ENCODE assay signal across 16 cellular contexts in the genomic region with DNA sequence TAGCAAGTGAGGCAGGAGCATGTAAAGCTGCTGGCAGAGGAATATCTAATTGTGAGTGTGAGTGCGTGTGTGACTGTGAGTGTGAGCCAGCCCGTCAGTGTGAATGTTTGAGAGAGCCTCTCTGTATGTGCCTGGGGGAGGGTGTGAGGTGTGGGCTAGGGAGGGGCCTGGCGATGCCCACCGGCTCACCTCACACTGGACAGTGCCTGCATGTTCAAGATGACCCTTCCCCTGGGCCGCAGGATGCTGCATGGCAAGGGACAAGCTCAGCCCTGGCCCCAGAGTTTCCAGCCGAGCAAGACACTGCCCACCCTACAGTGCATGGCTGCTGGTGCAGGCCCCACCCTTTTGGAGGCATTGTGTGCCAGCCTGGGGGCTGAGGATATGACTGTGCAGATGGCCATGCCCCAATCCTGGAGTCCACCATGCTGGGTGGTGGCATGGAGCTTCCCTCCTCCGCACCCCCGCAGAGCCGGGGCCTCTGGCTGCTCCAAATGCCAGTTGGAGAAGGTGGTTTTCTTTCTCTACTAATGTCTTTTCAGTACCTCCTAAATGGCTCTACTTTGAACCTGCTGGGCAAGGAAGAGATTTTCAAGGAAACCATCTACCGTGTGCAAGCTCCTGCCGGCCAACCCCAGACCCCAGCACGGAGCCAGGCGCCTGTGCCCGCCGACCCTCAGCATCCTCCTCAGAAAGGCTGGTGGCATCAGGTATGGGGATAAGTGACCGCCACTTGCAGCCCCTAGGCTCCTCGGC. TPM values are rescaled to one million over a fixed set of nuclear protein-coding genes. Genes with fewer than 3 reads are reported as not detected.
DNase-seq lines count a peak whose midpoint lies in the region; ATAC-seq and TF ChIP-seq lines count a peak whose summit lies in the region.
"Had no signal": no experiment of that assay in that cellular context is flagged by ENCODE, and none has a peak within 500 bp of the region (broad histone marks: within the 10 kb centered on the region; RNA-seq: fewer than 3 reads in every experiment).

No MANE protein-coding gene starts in this region.

- H4K20me1 ChIP-seq in osteoblast (ENCODE audit: insufficient read depth, low read length), result no peaks in the 10 kb centered on the region

- peaks cover 47% of the 10 kb centered on the region for H3K36me3 Mint-ChIP-seq in CD4-positive, CD25-positive, alpha-beta regulatory T cell

- no peaks in the 10 kb centered on the region for H3K9me3 ChIP-seq in CD4-positive, CD25-positive, alpha-beta regulatory T cell (ENCODE audit: control insufficient read depth in 2 of 2, low read length in 2 of 2)
- H3K9me3 ChIP-seq in effector memory CD4-positive, alpha-beta T cell (ENCODE audit: control insufficient read depth, low read length), result no peaks in the 10 kb centered on the region
- no peaks in the 10 kb centered on the region for H3K9me3 ChIP-seq in osteoblast (ENCODE audit: low read depth, low read length)
- H3K9me3 ChIP-seq: psoas muscle, tibial artery had no signal

- POLR2A ChIA-PET in GM10248 (lab: Yijun Ruan, JAX), result no interaction called here

- peak overlapping the region; percentile 81 to 92 (median 91) for H3K27ac Mint-ChIP-seq in CD4-positive, CD25-positive, alpha-beta regulatory T cell

- H3K27ac ChIP-seq in CD4-positive, CD25-positive, alpha-beta regulatory T cell (ENCODE audit: insufficient read depth, low read length, poor library complexity, severe bottlenecking), result peak overlapping the region; percentile 50
- H3K27ac ChIP-seq in effector memory CD4-positive, alpha-beta T cell (ENCODE audit: insufficient read depth, low read length, poor library complexity, severe bottlenecking), result peak overlapping the region; percentile 49
- H3K27ac ChIP-seq in osteoblast (ENCODE audit: low read depth, low read length), result no peak overlapping the region
- H3K27ac ChIP-seq: psoas muscle, SK-N-MC, tibial artery, WERI-Rb-1 had no signal

- H2AFZ ChIP-seq in osteoblast (ENCODE audit: low read length), result no peak overlapping the region

- peaks cover 93% of the 10 kb centered on the region for H3K4me1 ChIP-seq in CD4-positive, CD25-positive, alpha-beta regulatory T cell (ENCODE audit: control insufficient read depth, insufficient read depth, low read length, poor library complexity, severe bottlenecking)
- H3K4me1 ChIP-seq in effector memory CD4-positive, alpha-beta T cell (ENCODE audit: control insufficient read depth, insufficient read depth, low read length, poor library complexity, severe bottlenecking), result peaks cover 78% of the 10 kb centered on the region
- no peaks in the 10 kb centered on the region for H3K4me1 ChIP-seq in osteoblast (ENCODE audit: insufficient read depth, low read length)
- H3K4me1 ChIP-seq: psoas muscle, tibial artery had no signal

- no peaks in the 10 kb centered on the region for H3K9me3 Mint-ChIP-seq in CD4-positive, CD25-positive, alpha-beta regulatory T cell

- H3K4me3 ChIP-seq in CD4-positive, CD25-positive, alpha-beta regulatory T cell (ENCODE audit: low read depth, low read length), result no peak overlapping the region
- H3K4me3 ChIP-seq in effector memory CD4-positive, alpha-beta T cell (ENCODE audit: insufficient read depth, low read depth, low read length, poor library complexity, severe bottlenecking), result no peak overlapping the region
- H3K4me3 ChIP-seq in osteoblast (ENCODE audit: insufficient read depth, low read length), result no peak overlapping the region
- H3K4me3 ChIP-seq: K562, psoas muscle, SK-N-MC, tibial artery had no signal

- TF ChIP-seq CTCF in GM10248 (IDR thresholded peaks at IDR 0.05; ENCODE audit: control extremely low read depth, extremely low read depth, low read depth, missing control alignments) (no peak), osteoblast (IDR thresholded peaks at IDR 0.05; ENCODE audit: extremely low read depth, low read depth, low read length) (no peak)

- no peak for ATAC-seq in CD4-positive, CD25-positive, alpha-beta regulatory T cell (ENCODE audit: low read depth in 2 of 2)
- ATAC-seq: K562, psoas muscle had no signal

- peak overlapping the region; percentile 33 to 96 (median 54) for H3K4me3 Mint-ChIP-seq in CD4-positive, CD25-positive, alpha-beta regulatory T cell

- H3K36me3 ChIP-seq in CD4-positive, CD25-positive, alpha-beta regulatory T cell (ENCODE audit: control insufficient read depth, insufficient read depth, low read length), result peaks cover 53% of the 10 kb centered on the region
- peaks cover 45% of the 10 kb centered on the region for H3K36me3 ChIP-seq in effector memory CD4-positive, alpha-beta T cell (ENCODE audit: control insufficient read depth, insufficient read depth, low read length)
- H3K36me3 ChIP-seq in osteoblast (ENCODE audit: insufficient read depth, low read length), result no peaks in the 10 kb centered on the region
- H3K36me3 ChIP-seq: tibial artery, WERI-Rb-1 had no signal

- CTCF ChIA-PET in GM10248 (lab: Yijun Ruan, JAX), result interaction anchor here (1.3 to 1.6 kb wide), 4 partner anchors 12 to 90 kb away, joined by 3 to 5 read pairs (median 4); no protein-coding TSS in a partner anchor

- H3K27me3 ChIP-seq in CD4-positive, CD25-positive, alpha-beta regulatory T cell (ENCODE audit: control insufficient read depth, insufficient read depth, low read length), result no peaks in the 10 kb centered on the region
- no peaks in the 10 kb centered on the region for H3K27me3 ChIP-seq in effector memory CD4-positive, alpha-beta T cell (replicated peaks; ENCODE audit: control insufficient read depth, insufficient read depth, low read length, poor library complexity, severe bottlenecking)
- H3K27me3 ChIP-seq in osteoblast (ENCODE audit: insufficient read depth, low read length), result no peaks in the 10 kb centered on the region

- H3K4me1 Mint-ChIP-seq in CD4-positive, CD25-positive, alpha-beta regulatory T cell, result peaks cover 39 to 92% (median 69%) of the 10 kb centered on the region in 4 donors

- no peak for DNase-seq in CD4-positive, CD25-positive, alpha-beta regulatory T cell
- DNase-seq in GM10248 (ENCODE audit: extremely low spot score) (peak; percentile 6), osteoblast (ENCODE audit: insufficient read length, low spot score, missing footprints) (peak; percentile 43), RKO (ENCODE audit: low spot score) (no peak), SKM-1 (lab: John Stamatoyannopoulos, UW; ENCODE audit: unreplicated experiment) (no peak)
- no peak for DNase-seq in effector memory CD4-positive, alpha-beta T cell
- DNase-seq in central memory CD4-positive, alpha-beta T cell, result no peak
- DNase-seq: C1 segment of cervical spinal cord, NCI-H1417, NCI-H345, psoas muscle, WERI-Rb-1 had no signal

- no peaks in the 10 kb centered on the region for H3K79me2 ChIP-seq in osteoblast (ENCODE audit: insufficient read depth, low read length)

- H3K27me3 Mint-ChIP-seq in CD4-positive, CD25-positive, alpha-beta regulatory T cell, result no peaks in the 10 kb centered on the region

- no peak overlapping the region for H3K4me2 ChIP-seq in osteoblast (ENCODE audit: insufficient read depth, low read length)

RNA-seq across cellular contexts. Expression of a gene that starts 27.6 kb away (rescaled TPM):
- 188 TPM for total RNA-seq in CD4-positive, CD25-positive, alpha-beta regulatory T cell
- polyA plus RNA-seq in CD4-positive, CD25-positive, alpha-beta regulatory T cell, result 100 to 1,000 TPM in 1 of 4 donors, 10 to 100 TPM in 3; 71.6 to 105 (median 87.2) TPM
- under 0.01 TPM in 1 of 2 replicates, not detected in the other for total RNA-seq in osteoblast
- total RNA-seq: glomerular endothelial cell had no signal

Comparison
In these comparisons a context has a peak if more than half of its experiments do, and no peak if none do; other contexts are left out.
1. DNase-seq: peak in GM10248 (single experiment) and osteoblast (single experiment); none in CD4-positive, CD25-positive, alpha-beta regulatory T cell (0 of 3), effector memory CD4-positive, alpha-beta T cell (0 of 3), central memory CD4-positive, alpha-beta T cell (single experiment), RKO (single experiment) and SKM-1 (single experiment).
2. RNA of a gene that starts 27.6 kb away (total RNA-seq): 188 TPM in CD4-positive, CD25-positive, alpha-beta regulatory T cell (single experiment); under 0.01 TPM in osteoblast; every median in the first group is over 100 times any median in the second.